23 cellular contexts compared by ENCODE assay signal in the genomic region with DNA sequence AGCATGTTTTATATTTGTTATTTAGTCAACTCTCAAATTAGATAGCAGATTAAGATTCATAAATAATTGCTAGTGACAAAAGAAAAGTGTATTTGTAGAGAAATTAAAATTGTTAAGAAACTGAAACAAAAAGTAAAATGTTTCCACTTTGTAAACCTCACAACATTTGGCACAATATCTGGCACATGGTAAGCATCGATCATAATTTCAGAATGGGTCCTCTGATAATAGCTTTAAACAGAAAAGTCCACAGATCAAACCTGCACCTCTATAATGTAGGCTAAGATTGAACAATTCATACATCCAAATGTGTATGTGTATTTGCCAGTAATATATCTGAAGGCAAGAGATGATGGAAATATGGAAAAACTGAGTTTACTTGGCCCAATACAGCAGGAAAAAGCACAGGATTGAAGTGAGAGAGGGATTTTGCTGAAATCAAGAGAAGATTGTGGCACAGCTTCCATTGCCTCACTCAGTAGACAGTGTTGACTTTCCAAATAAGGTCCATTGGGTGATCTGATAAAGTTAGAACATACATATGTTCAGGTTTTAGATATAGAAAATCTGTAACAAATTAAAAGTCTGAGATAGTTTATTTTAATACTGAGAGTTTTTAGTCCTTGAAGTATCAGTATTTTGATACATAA. TPM values are rescaled to one million over a fixed set of nuclear protein-coding genes. Genes with fewer than 3 reads are reported as not detected.
DNase-seq lines count a peak whose midpoint lies in the region; ATAC-seq and TF ChIP-seq lines count a peak whose summit lies in the region.
"Had no signal": no experiment of that assay in that cellular context is flagged by ENCODE, and none has a peak within 500 bp of the region (broad histone marks: within the 10 kb centered on the region; RNA-seq: fewer than 3 reads in every experiment).

No MANE protein-coding gene starts in this region.

- H3K4me1 ChIP-seq in left ventricle myocardium inferior, result peaks cover 53% of the 10 kb centered on the region
- H3K4me1 ChIP-seq in right lobe of liver, result peaks cover 0 to 34% (median 0%) of the 10 kb centered on the region in 4 donors
- H3K4me1 ChIP-seq in thoracic aorta (ENCODE audit: control insufficient read depth in 1 of 2, low read depth in 2 of 2), result peaks cover 21 to 48% of the 10 kb centered on the region in 2 donors
- H3K4me1 ChIP-seq in SJCRH30, result no peaks in the 10 kb centered on the region

- H3K27ac ChIP-seq in left ventricle myocardium inferior (replicated peaks) (peak overlapping the region; percentile 7), right lobe of liver (peak overlapping the region; percentile 55 to 70 (median 58)), thoracic aorta (peak overlapping the region in 1 of 2 donors; percentile 27), SJCRH30 (no peak overlapping the region)
- H3K27ac ChIP-seq: 22Rv1, Peyer's patch had no signal

- TF ChIP-seq POLR2A in erythroblast (IDR thresholded peaks at IDR 0.05; ENCODE audit: low read length), result no peak
- TF ChIP-seq POLR2A in right lobe of liver (IDR thresholded peaks at IDR 0.05), result no peak

- H3K36me3 ChIP-seq in left ventricle myocardium inferior (no peaks in the 10 kb centered on the region), right lobe of liver (no peaks in the 10 kb centered on the region), thoracic aorta (no peaks in the 10 kb centered on the region), SJCRH30 (no peaks in the 10 kb centered on the region)
- H3K36me3 ChIP-seq: Peyer's patch, upper lobe of left lung had no signal

- no peak overlapping the region for H3K4me3 ChIP-seq in left ventricle myocardium inferior
- peak overlapping the region in 2 of 3 donors; percentile 9 to 31 for H3K4me3 ChIP-seq in right lobe of liver
- H3K4me3 ChIP-seq in thoracic aorta, result peak overlapping the region; percentile 16
- no peak overlapping the region for H3K4me3 ChIP-seq in SJCRH30
- H3K4me3 ChIP-seq: Peyer's patch had no signal

- TF ChIP-seq CTCF in left ventricle myocardium inferior (IDR thresholded peaks at IDR 0.05; ENCODE audit: borderline replicate concordance) (no peak), right lobe of liver (IDR thresholded peaks at IDR 0.05) (no peak), thoracic aorta (IDR thresholded peaks at IDR 0.05) (no peak)

- H3K9me3 ChIP-seq in left ventricle myocardium inferior (replicated peaks), result no peaks in the 10 kb centered on the region
- no peaks in the 10 kb centered on the region for H3K9me3 ChIP-seq in right lobe of liver
- H3K9me3 ChIP-seq in thoracic aorta, result no peaks in the 10 kb centered on the region
- no peaks in the 10 kb centered on the region for H3K9me3 ChIP-seq in SJCRH30 (replicated peaks)
- H3K9me3 ChIP-seq: Peyer's patch, upper lobe of left lung had no signal

- H3K27me3 ChIP-seq in left ventricle myocardium inferior (ENCODE audit: low read depth) (no peaks in the 10 kb centered on the region), right lobe of liver (no peaks in the 10 kb centered on the region), thoracic aorta (replicated peaks; ENCODE audit: insufficient read depth) (no peaks in the 10 kb centered on the region), SJCRH30 (no peaks in the 10 kb centered on the region)
- H3K27me3 ChIP-seq: Peyer's patch, upper lobe of left lung had no signal

- ATAC-seq in Right ventricle myocardium superior (ENCODE audit: poor library complexity), result no peak
- peak; percentile 83 to 86 (median 84) for ATAC-seq in right lobe of liver
- no peak for ATAC-seq in thoracic aorta (ENCODE audit: insufficient number of reproducible peaks, low FRiP score, low read depth)
- no peak for ATAC-seq in HG03442 (IDR thresholded peaks at IDR 0.05; ENCODE audit: unreplicated experiment)
- ATAC-seq: activated T-cell treated with anti-CD3 and anti-CD28 coated beads, Interleukin-2, amount 50 U/mL, for 72 hours; left ventricle myocardium superior had no signal

- intact Hi-C loops in left ventricle myocardium inferior (cut with micrococcal nuclease), result no loop called here
- intact Hi-C loops in Right ventricle myocardium superior (cut with DNase I), result no loop called here
- intact Hi-C loops in right lobe of liver (cut with DNase I), result no loop called here

- WGBS in right lobe of liver (ENCODE audit: insufficient coverage, low coverage, low lambda C conversion rate, missing lambda C conversion rate), result 10% methylated on average over 1 of the region's 1 CpG

- DNase-seq in left ventricle myocardium inferior (no peak), Right ventricle myocardium superior (no peak), erythroblast (lab: John Stamatoyannopoulos, UW) (peak; percentile 23 to 50), right lobe of liver (no peak), thoracic aorta (ENCODE audit: low spot score) (no peak), NCI-H2081 (lab: John Stamatoyannopoulos, UW) (no peak), SJCRH30 (no peak)
- DNase-seq: activated CD4-positive, alpha-beta T cell treated with anti-CD3 and anti-CD28 coated beads for 48 hours; activated naive CD4-positive, alpha-beta T cell treated with anti-CD3 and anti-CD28 coated beads, Interleukin-2, amount 10 ng/mL, durations not matched to agents 7 days and 5 days; activated T-cell treated with anti-CD3 and anti-CD28 coated beads, Interleukin-2, amount 50 U/mL, for 72 hours; aorta; CD4-positive, alpha-beta memory T cell; central memory CD4-positive, alpha-beta T cell; DMS 273 treated with DMSO at 0.1 percent for 48 hours; KBM-7; left ventricle myocardium superior; NCI-H1436; NCI-H524 treated with DMSO at 0.1 percent for 48 hours; Peyer's patch had no signal

RNA-seq across cellular contexts. Expression of a gene that starts 39.4 kb away (rescaled TPM):
- 15.3 TPM for total RNA-seq in left ventricle myocardium inferior
- 12.1 TPM for total RNA-seq in Right ventricle myocardium superior
- 100 to 1,000 TPM in 1 of 6 experiments, 10 to 100 TPM in 5; 38.1 to 133 (median 67.6) TPM for total RNA-seq in right lobe of liver
- 10 to 100 TPM; 62.0 to 64.6 TPM for total RNA-seq in thoracic aorta
- 12.5 and 16.2 TPM in 2 replicates for total RNA-seq in SJCRH30 (2014; rRNA removed; shearing (Covaris generic))
- total RNA-seq: CD4-positive, alpha-beta memory T cell; G401 had no signal

Comparison
In these comparisons a context has a peak if more than half of its experiments do, and no peak if none do; other contexts are left out.
1. DNase-seq: peak in erythroblast (2 of 2); none in left ventricle myocardium inferior (single experiment), Right ventricle myocardium superior (single experiment), right lobe of liver (0 of 3), thoracic aorta (single experiment), NCI-H2081 (0 of 2) and SJCRH30 (0 of 2).
2. H3K4me3 ChIP-seq: peak in right lobe of liver (2 of 3) and thoracic aorta (single experiment); none in left ventricle myocardium inferior (single experiment) and SJCRH30 (single experiment).
3. ATAC-seq: peak in right lobe of liver (4 of 4); none in Right ventricle myocardium superior (single experiment), thoracic aorta (single experiment) and HG03442 (single experiment).